In the genomic region with DNA sequence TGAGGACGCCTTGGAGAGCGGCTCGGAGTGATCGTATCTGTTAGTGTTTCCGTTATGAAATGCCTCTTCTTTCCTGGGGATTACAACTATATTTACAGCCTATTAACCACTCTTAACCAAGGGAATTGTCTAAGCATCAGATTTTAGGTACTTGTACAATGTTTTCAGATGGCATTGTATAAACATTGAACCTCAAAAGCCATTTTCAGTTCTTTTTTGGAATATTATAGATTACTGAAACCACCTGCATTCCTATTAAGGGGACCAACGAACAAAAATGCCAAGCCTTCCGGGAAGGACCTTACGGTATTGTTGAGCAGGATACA, we compare ENCODE assay signal across 7 cellular contexts. TPM values are rescaled to one million over a fixed set of nuclear protein-coding genes. Genes with fewer than 3 reads are reported as not detected.
DNase-seq lines count a peak whose midpoint lies in the region; ATAC-seq and TF ChIP-seq lines count a peak whose summit lies in the region.

No MANE protein-coding gene starts in this region.

- no peaks in the 10 kb centered on the region for H3K36me3 Mint-ChIP-seq in HFFc6 (ENCODE audit: low read depth)
- H3K36me3 Mint-ChIP-seq in activated T-helper 17 cell treated with anti-CD3 and anti-CD28 coated beads, Interleukin-2, amount 50 U/mL, for 72 hours (ENCODE audit: low read depth), result no peaks in the 10 kb centered on the region
- no peaks in the 10 kb centered on the region for H3K36me3 Mint-ChIP-seq in immature natural killer cell

- H3K4me3 Mint-ChIP-seq in HFFc6 (peak overlapping the region; percentile 87), immature natural killer cell (peak overlapping the region; percentile 83 to 91 (median 86))
- H3K4me3 Mint-ChIP-seq in activated T-helper 17 cell treated with anti-CD3 and anti-CD28 coated beads, Interleukin-2, amount 50 U/mL, for 72 hours, result peak overlapping the region; percentile 75
- H3K4me3 Mint-ChIP-seq in stimulated activated naive CD8-positive, alpha-beta T cell treated with anti-CD3 and anti-CD28 coated beads, Interleukin-15, amount 100 ng/mL, for 72 hours, result peak overlapping the region; percentile 78 to 84

- in situ Hi-C loops in KBM-7 (cut with MboI; ENCODE audit: low pct_unique_long_range_greater_than_20kb, low sequenced_read_pairs), result no loop called here

- H3K9me3 Mint-ChIP-seq in HFFc6, result no peaks in the 10 kb centered on the region
- no peaks in the 10 kb centered on the region for H3K9me3 Mint-ChIP-seq in activated T-helper 17 cell treated with anti-CD3 and anti-CD28 coated beads, Interleukin-2, amount 50 U/mL, for 72 hours
- H3K9me3 Mint-ChIP-seq in immature natural killer cell, result no peaks in the 10 kb centered on the region
- H3K9me3 Mint-ChIP-seq in stimulated activated naive CD8-positive, alpha-beta T cell treated with anti-CD3 and anti-CD28 coated beads, Interleukin-15, amount 100 ng/mL, for 72 hours, result no peaks in the 10 kb centered on the region

- no peak for TF ChIP-seq CTCF in HFFc6 (IDR thresholded peaks at IDR 0.05)

- no peak for ATAC-seq in activated T-helper 17 cell treated with anti-CD3 and anti-CD28 coated beads, Interleukin-2, amount 50 U/mL, for 72 hours (replicated peaks)
- ATAC-seq in stimulated activated naive CD8-positive, alpha-beta T cell treated with anti-CD3 and anti-CD28 coated beads, Interleukin-15, amount 100 ng/mL, for 72 hours, result no peak
- no peak for ATAC-seq in HG03565 (IDR thresholded peaks at IDR 0.05; ENCODE audit: unreplicated experiment)

- DNase-seq in HFFc6 (no peak), immature natural killer cell (no peak), COR-L47 (lab: John Stamatoyannopoulos, UW) (no peak), KBM-7 (no peak)
- DNase-seq in stimulated activated naive CD8-positive, alpha-beta T cell treated with anti-CD3 and anti-CD28 coated beads, Interleukin-15, amount 100 ng/mL, for 72 hours, result no peak

- H3K4me1 Mint-ChIP-seq in HFFc6 (ENCODE audit: low read depth) (peaks cover 6% of the 10 kb centered on the region), immature natural killer cell (peaks cover 9 to 15% of the 10 kb centered on the region in 2 donors)
- peaks cover 6% of the 10 kb centered on the region for H3K4me1 Mint-ChIP-seq in activated T-helper 17 cell treated with anti-CD3 and anti-CD28 coated beads, Interleukin-2, amount 50 U/mL, for 72 hours
- H3K4me1 Mint-ChIP-seq in stimulated activated naive CD8-positive, alpha-beta T cell treated with anti-CD3 and anti-CD28 coated beads, Interleukin-15, amount 100 ng/mL, for 72 hours, result peaks cover 6% of the 10 kb centered on the region

- peaks cover 14% of the 10 kb centered on the region for H3K27me3 Mint-ChIP-seq in HFFc6 (ENCODE audit: insufficient read depth)
- H3K27me3 Mint-ChIP-seq in activated T-helper 17 cell treated with anti-CD3 and anti-CD28 coated beads, Interleukin-2, amount 50 U/mL, for 72 hours, result no peaks in the 10 kb centered on the region
- peaks cover 8 to 11% (median 9%) of the 10 kb centered on the region in 3 donors for H3K27me3 Mint-ChIP-seq in immature natural killer cell (ENCODE audit: low read depth in 3 of 3)
- H3K27me3 Mint-ChIP-seq in stimulated activated naive CD8-positive, alpha-beta T cell treated with anti-CD3 and anti-CD28 coated beads, Interleukin-15, amount 100 ng/mL, for 72 hours, result peaks cover 20% of the 10 kb centered on the region

- no peak overlapping the region for H3K27ac Mint-ChIP-seq in HFFc6
- peak overlapping the region; percentile 56 for H3K27ac Mint-ChIP-seq in activated T-helper 17 cell treated with anti-CD3 and anti-CD28 coated beads, Interleukin-2, amount 50 U/mL, for 72 hours
- peak overlapping the region in 5 of 6 donors; percentile 28 to 86 (median 67) for H3K27ac Mint-ChIP-seq in immature natural killer cell
- H3K27ac Mint-ChIP-seq in stimulated activated naive CD8-positive, alpha-beta T cell treated with anti-CD3 and anti-CD28 coated beads, Interleukin-15, amount 100 ng/mL, for 72 hours, result peak overlapping the region in 1 of 2 donors; percentile 12

RNA-seq across cellular contexts. Expression of a gene that starts 1.1 kb away (rescaled TPM):
- total RNA-seq in HFFc6 (2021; fragmentation: NEBNext Ultra II Directional; extraction: Animal tissue kit (Norgen Biotek cat#: 25700)), result 10 to 100 TPM in 4 of 6 experiments, 1 to 10 TPM in 2; 6.4 to 20.3 (median 16.3) TPM
- 1 to 10 TPM; 8.8 to 8.9 TPM for total RNA-seq in activated T-helper 17 cell treated with anti-CD3 and anti-CD28 coated beads, Interleukin-2, amount 50 U/mL, for 72 hours
- 1 to 10 TPM; 2.2 to 6.0 (median 2.4) TPM for polyA plus RNA-seq in immature natural killer cell
